ENCODE assay signal across 22 cellular contexts in the genomic region with DNA sequence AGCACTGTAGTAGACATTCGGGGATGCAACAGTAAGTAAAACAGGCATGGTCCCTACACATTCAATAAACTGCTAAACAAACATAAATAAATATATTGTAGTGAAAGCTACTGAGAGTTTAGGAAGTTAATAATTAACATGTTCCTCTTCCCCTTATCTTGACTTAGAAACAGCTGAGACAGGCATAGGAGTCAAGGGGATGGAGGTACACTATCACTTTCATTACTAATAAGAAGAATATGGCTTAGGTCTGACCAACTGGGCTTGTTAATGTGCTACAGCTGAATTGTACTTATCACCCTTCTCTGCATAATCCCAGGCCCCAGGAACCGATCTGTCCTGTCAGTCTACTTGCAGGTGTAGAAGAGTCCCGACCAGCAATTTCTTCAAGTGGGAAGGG.
DNase-seq lines count a peak whose midpoint lies in the region; ATAC-seq and TF ChIP-seq lines count a peak whose summit lies in the region.
"Had no signal": no experiment of that assay in that cellular context is flagged by ENCODE, and none has a peak within 500 bp of the region (broad histone marks: within the 10 kb centered on the region; RNA-seq: fewer than 3 reads in every experiment).

No MANE protein-coding gene starts in this region.

- H3K36me3 Mint-ChIP-seq in mesothelial cell of epicardium = no peaks in the 10 kb centered on the region

- no peak overlapping the region for H3K27ac Mint-ChIP-seq in mesothelial cell of epicardium
- H3K27ac Mint-ChIP-seq: CD8-positive, alpha-beta T cell; IgD-negative memory B cell had no signal

- DNase-seq in DMS53 (lab: John Stamatoyannopoulos, UW) = peak; percentile 48
- DNase-seq in medulla oblongata (ENCODE audit: extremely low spot score) = no peak
- no peak for DNase-seq in NCI-H128 (lab: John Stamatoyannopoulos, UW; ENCODE audit: unreplicated experiment)
- no peak for DNase-seq in mesothelial cell of epicardium (ENCODE audit: low spot score in 2 of 2, unreplicated experiment in 2 of 2)
- DNase-seq: 8988T; CD8-positive, alpha-beta T cell; EL; GF-D8; NCI-H1105 treated with DMSO at 0.1 percent for 48 hours; NCI-H1694; NCI-H2171; NCI-H345; NCI-H524; NCI-H774; NK-92 treated with Interleukin-12 subunit alpha and Interleukin-12 subunit beta, amount 100 ng/mL, for 24 hours; SIG-M5; SK-N-SH had no signal

- no peak overlapping the region for H3K4me3 Mint-ChIP-seq in mesothelial cell of epicardium
- H3K4me3 Mint-ChIP-seq: CD8-positive, alpha-beta T cell; IgD-negative memory B cell had no signal

- H3K9me3 Mint-ChIP-seq in mesothelial cell of epicardium = peaks cover 6% of the 10 kb centered on the region

- TF ChIP-seq CTCF in mesothelial cell of epicardium (IDR thresholded peaks at IDR 0.05; ENCODE audit: unreplicated experiment) = no peak

- H3K4me1 Mint-ChIP-seq in mesothelial cell of epicardium = no peaks in the 10 kb centered on the region
- H3K4me1 Mint-ChIP-seq: IgD-negative memory B cell had no signal

- H3K27me3 Mint-ChIP-seq in mesothelial cell of epicardium (ENCODE audit: low read depth) = no peaks in the 10 kb centered on the region

- ATAC-seq in GM18909 (IDR thresholded peaks at IDR 0.05; ENCODE audit: poor library complexity, unreplicated experiment) = peak; percentile 71
- ATAC-seq in HG02763 (IDR thresholded peaks at IDR 0.05; ENCODE audit: unreplicated experiment) = peak; percentile 41
- peak; percentile 49 for ATAC-seq in HG03432 (IDR thresholded peaks at IDR 0.05; ENCODE audit: unreplicated experiment)
- no peak for ATAC-seq in GM18907 (IDR thresholded peaks at IDR 0.05; ENCODE audit: unreplicated experiment)
- ATAC-seq: CD8-positive, alpha-beta T cell had no signal
